In the genomic region with DNA sequence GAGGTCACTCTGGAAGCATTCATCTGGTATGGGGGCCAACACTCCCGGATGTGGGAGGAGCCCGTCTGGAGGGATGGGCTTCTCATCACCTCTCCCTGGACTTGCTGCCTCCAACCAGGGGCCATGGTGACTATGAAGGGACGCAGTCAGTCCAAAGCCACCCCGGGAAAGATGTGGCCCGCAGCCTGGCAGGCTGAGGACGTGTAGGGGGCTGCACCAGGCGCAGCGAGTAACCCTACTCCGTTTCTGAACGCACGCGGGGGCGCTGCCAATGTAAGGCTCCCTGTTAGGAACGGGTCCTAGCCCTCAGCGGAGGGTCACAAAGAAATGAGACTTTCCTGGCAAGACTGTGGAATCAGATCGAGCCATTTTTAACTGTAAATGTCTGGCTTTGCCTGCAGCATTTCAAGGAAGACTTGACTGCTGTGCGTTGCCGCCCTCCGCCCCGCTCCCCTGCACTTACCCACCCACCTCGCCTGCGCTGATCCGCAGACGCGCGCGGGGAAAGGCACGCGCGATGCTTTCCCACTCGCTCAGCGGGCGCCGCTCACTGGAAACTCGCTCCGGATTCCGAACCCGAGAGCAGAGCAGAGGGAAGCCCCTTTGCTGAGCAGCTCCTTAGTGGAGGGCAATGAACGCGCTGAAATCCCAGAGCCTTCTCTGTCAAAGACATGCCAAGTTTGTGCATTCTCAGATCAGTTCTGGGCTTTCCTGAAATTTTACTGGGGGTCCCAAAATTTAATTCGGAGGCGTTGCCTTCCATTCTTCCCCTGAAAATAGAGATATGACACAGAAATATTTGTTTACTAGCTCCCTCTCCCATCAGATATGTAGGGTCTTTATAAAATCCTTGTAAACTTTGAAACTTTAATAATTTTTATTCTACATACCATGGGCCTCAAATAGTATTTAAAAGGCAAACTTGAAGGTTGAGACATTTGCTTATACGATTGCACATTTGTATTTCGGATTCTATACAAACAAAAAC, we compare ENCODE assay signal across 10 cellular contexts. TPM values are rescaled to one million over a fixed set of nuclear protein-coding genes. Genes with fewer than 3 reads are reported as not detected.
A peak's percentile ranks its signal among the peaks of the same experiment; 100 is the strongest.
DNase-seq lines count a peak whose midpoint lies in the region; FAIRE-seq and TF ChIP-seq lines count a peak whose summit lies in the region.
"Had no signal": no experiment of that assay in that cellular context is flagged by ENCODE, and none has a peak within 500 bp of the region (broad histone marks: within the 10 kb centered on the region; RNA-seq: fewer than 3 reads in every experiment).

No MANE protein-coding gene starts in this region.

- no peak for FAIRE-seq in GM19239 (lab: Jason Lieb, UNC)

- WGBS in suprapubic skin, result 5% methylated on average over 34 of the region's 44 CpGs

- peak; percentile 9 for DNase-seq in DMS79 treated with DMSO at 0.1 percent for 48 hours (lab: John Stamatoyannopoulos, UW)
- DNase-seq in DMS79 (lab: John Stamatoyannopoulos, UW), result no peak
- peak; percentile 87 for DNase-seq in left kidney (ENCODE audit: low read depth, low spot score)
- peak in 1 of 2 donors; percentile 73 for DNase-seq in suprapubic skin (ENCODE audit: low spot score in 2 of 2)
- no peak for DNase-seq in NCI-H1417 treated with DMSO at 0.1 percent for 48 hours (lab: John Stamatoyannopoulos, UW)
- no peak for DNase-seq in central memory CD4-positive, alpha-beta T cell
- no peak for DNase-seq in GM19239 (ENCODE audit: insufficient read length, low spot score)

- no peak for TF ChIP-seq POLR2A in suprapubic skin (IDR thresholded peaks at IDR 0.05)

- H3K4me1 Mint-ChIP-seq in brain, result peaks cover 22% of the 10 kb centered on the region

- H3K27me3 ChIP-seq in suprapubic skin, result peaks cover 2% of the 10 kb centered on the region

- no peak for TF ChIP-seq EP300 in suprapubic skin (IDR thresholded peaks at IDR 0.05)

- H3K4me1 ChIP-seq in suprapubic skin, result peaks cover 39% of the 10 kb centered on the region

- peak overlapping the region; percentile 52 for H3K4me3 ChIP-seq in suprapubic skin

- peak overlapping the region in 2 of 5 experiments; percentile 14 to 49 for H3K27ac Mint-ChIP-seq in brain

- no peaks in the 10 kb centered on the region for H3K9me3 ChIP-seq in suprapubic skin

- H3K36me3 ChIP-seq in suprapubic skin, result no peaks in the 10 kb centered on the region

- peak overlapping the region; percentile 86 for H3K27ac ChIP-seq in suprapubic skin
- H3K27ac ChIP-seq: 22Rv1 had no signal

- H3K9me3 Mint-ChIP-seq in brain, result peaks cover 0 to 8% (median 3%) of the 10 kb centered on the region in 5 experiments

- H3K36me3 Mint-ChIP-seq in brain, result no peaks in the 10 kb centered on the region

- TF ChIP-seq CTCF in brain (conservative IDR thresholded peaks at IDR 0.05) (no peak), suprapubic skin (IDR thresholded peaks at IDR 0.05) (no peak)

- peak overlapping the region; percentile 72 to 90 (median 76) for H3K4me3 Mint-ChIP-seq in brain

- H3K27me3 Mint-ChIP-seq in brain, result peaks cover 55% of the 10 kb centered on the region

RNA-seq across cellular contexts. Expression of a gene that starts 54.9 kb away (rescaled TPM):
- polyA plus RNA-seq in brain (ENCODE audit: insufficient read depth, low read depth, low replicate concordance), result 2.1 TPM
- total RNA-seq in suprapubic skin, result 10 to 100 TPM; 64.4 to 88.8 (median 72.2) TPM
- total RNA-seq: HT1080 had no signal

Comparison
In these comparisons a context has a peak if more than half of its experiments do, and no peak if none do; other contexts are left out.
1. DNase-seq: peak in DMS79 treated with DMSO at 0.1 percent for 48 hours (single experiment) and left kidney (single experiment); none in DMS79 (single experiment), NCI-H1417 treated with DMSO at 0.1 percent for 48 hours (single experiment), central memory CD4-positive, alpha-beta T cell (single experiment) and GM19239 (single experiment).